ENCODE assay signal across 24 cellular contexts in genomic region chr19:16831531-16831930, GRCh38. TPM values are rescaled to one million over a fixed set of nuclear protein-coding genes. Genes with fewer than 3 reads are reported as not detected.
DNase-seq lines count a peak whose midpoint lies in the region; ATAC-seq and TF ChIP-seq lines count a peak whose summit lies in the region.
"Had no signal": no experiment of that assay in that cellular context is flagged by ENCODE, and none has a peak within 500 bp of the region (broad histone marks: within the 10 kb centered on the region; RNA-seq: fewer than 3 reads in every experiment).

No MANE protein-coding gene starts in this region.

- peaks cover 0 to 55% (median 5%) of the 10 kb centered on the region in 3 donors for H3K36me3 ChIP-seq in tibial nerve
- H3K36me3 ChIP-seq: ovary had no signal

- H3K9me3 ChIP-seq in tibial nerve = no peaks in the 10 kb centered on the region
- H3K9me3 ChIP-seq: adrenal gland, heart left ventricle, left lung, ovary, transverse colon had no signal

- no peak for DNase-seq in activated naive CD8-positive, alpha-beta T cell treated with anti-CD3 and anti-CD28 coated beads, Interleukin-2, amount 50 U/mL, for 24 hours
- DNase-seq in WTC11 (ENCODE audit: low spot score) (no peak), mesothelial cell of epicardium (ENCODE audit: low spot score in 2 of 2, unreplicated experiment in 2 of 2) (no peak), type B pancreatic cell (ENCODE audit: extremely low spot score, unreplicated experiment) (no peak), middle frontal gyrus (ENCODE audit: extremely low spot score, low spot score) (no peak), tibial nerve (ENCODE audit: low spot score in 2 of 2) (no peak), cerebellar cortex (ENCODE audit: low spot score) (no peak)
- DNase-seq: activated CD8-positive, alpha-beta T cell treated with anti-CD3 and anti-CD28 coated beads for 36 hours; activated T-cell treated with anti-CD3 and anti-CD28 coated beads, Interleukin-2, amount 50 U/mL, for 24 hours; adrenal gland; dermis blood vessel endothelial cell; DMS79; heart left ventricle; left lung; NCI-H1694; NCI-H748 treated with DMSO at 0.1 percent for 48 hours; ovary; stimulated activated naive CD8-positive, alpha-beta T cell treated with anti-CD3 and anti-CD28 coated beads, Interleukin-15, Interleukin-2, amounts not matched to agents 100 U/mL and 50 U/mL, for 24 hours; SW 1271; transverse colon had no signal

- TF ChIP-seq POLR2A in tibial nerve (IDR thresholded peaks at IDR 0.05) = no peak

- H3K27ac Mint-ChIP-seq in activated naive CD8-positive, alpha-beta T cell = peak overlapping the region; percentile 72
- no peak overlapping the region for H3K27ac Mint-ChIP-seq in activated naive CD8-positive, alpha-beta T cell treated with anti-CD3 and anti-CD28 coated beads, Interleukin-2, amount 50 U/mL, for 24 hours
- H3K27ac Mint-ChIP-seq in WTC11 (peak overlapping the region; percentile 39; the same call in 1 of the 2 replicates), mesothelial cell of epicardium (no peak overlapping the region), type B pancreatic cell (no peak overlapping the region)

- no peak overlapping the region for H3K4me3 ChIP-seq in tibial nerve
- H3K4me3 ChIP-seq: adrenal gland, GM12878, left lung, ovary, transverse colon had no signal

- no peak overlapping the region for H3K27ac ChIP-seq in tibial nerve
- H3K27ac ChIP-seq: adrenal gland, heart left ventricle, left lung, ovary, transverse colon had no signal

- CTCF ChIA-PET in WTC11 (lab: Charles Lee) = interaction anchor here (0.7 kb wide), 1 partner anchor 15 kb away, joined by 3 read pairs; no protein-coding TSS in a partner anchor

- H3K4me3 Mint-ChIP-seq in activated naive CD8-positive, alpha-beta T cell = peak overlapping the region; percentile 18
- no peak overlapping the region for H3K4me3 Mint-ChIP-seq in activated naive CD8-positive, alpha-beta T cell treated with anti-CD3 and anti-CD28 coated beads, Interleukin-2, amount 50 U/mL, for 24 hours
- peak overlapping the region; percentile 39 for H3K4me3 Mint-ChIP-seq in WTC11
- H3K4me3 Mint-ChIP-seq in mesothelial cell of epicardium = peak overlapping the region; percentile 47
- H3K4me3 Mint-ChIP-seq in type B pancreatic cell = peak overlapping the region; percentile 78

- peaks cover 4% of the 10 kb centered on the region for H3K36me3 Mint-ChIP-seq in activated naive CD8-positive, alpha-beta T cell
- peaks cover 26% of the 10 kb centered on the region for H3K36me3 Mint-ChIP-seq in activated naive CD8-positive, alpha-beta T cell treated with anti-CD3 and anti-CD28 coated beads, Interleukin-2, amount 50 U/mL, for 24 hours (ENCODE audit: low read depth)
- peaks cover 44% of the 10 kb centered on the region for H3K36me3 Mint-ChIP-seq in WTC11
- H3K36me3 Mint-ChIP-seq in mesothelial cell of epicardium = peaks cover 24% of the 10 kb centered on the region
- peaks cover 11% of the 10 kb centered on the region for H3K36me3 Mint-ChIP-seq in type B pancreatic cell

- no peaks in the 10 kb centered on the region for H3K27me3 Mint-ChIP-seq in activated naive CD8-positive, alpha-beta T cell
- H3K27me3 Mint-ChIP-seq in activated naive CD8-positive, alpha-beta T cell treated with anti-CD3 and anti-CD28 coated beads, Interleukin-2, amount 50 U/mL, for 24 hours = peaks cover 5% of the 10 kb centered on the region
- H3K27me3 Mint-ChIP-seq in WTC11 (ENCODE audit: low read depth) (no peaks in the 10 kb centered on the region; the same call in 1 of the 2 replicates), mesothelial cell of epicardium (ENCODE audit: low read depth) (no peaks in the 10 kb centered on the region), type B pancreatic cell (peaks cover 8% of the 10 kb centered on the region)

- POLR2A ChIA-PET in WTC11 (lab: Charles Lee) = no interaction called here

- TF ChIP-seq EP300 in tibial nerve (IDR thresholded peaks at IDR 0.05) = no peak

- TF ChIP-seq CTCF in WTC11 (IDR thresholded peaks at IDR 0.05) (no peak), mesothelial cell of epicardium (IDR thresholded peaks at IDR 0.05; ENCODE audit: unreplicated experiment) (no peak), type B pancreatic cell (conservative IDR thresholded peaks at IDR 0.05) (no peak), tibial nerve (IDR thresholded peaks at IDR 0.05) (no peak)

- WGBS in tibial nerve, 2 donors = 93% methylated on average over 9 of the region's 9 CpGs

- H3K4me1 Mint-ChIP-seq in activated naive CD8-positive, alpha-beta T cell (ENCODE audit: low read depth) = peaks cover 29% of the 10 kb centered on the region
- peaks cover 40% of the 10 kb centered on the region for H3K4me1 Mint-ChIP-seq in activated naive CD8-positive, alpha-beta T cell treated with anti-CD3 and anti-CD28 coated beads, Interleukin-2, amount 50 U/mL, for 24 hours
- H3K4me1 Mint-ChIP-seq in WTC11 = peaks cover 24% of the 10 kb centered on the region
- H3K4me1 Mint-ChIP-seq in mesothelial cell of epicardium = peaks cover 15% of the 10 kb centered on the region
- H3K4me1 Mint-ChIP-seq in type B pancreatic cell (ENCODE audit: unreplicated experiment) = peaks cover 13% of the 10 kb centered on the region

- peaks cover 0 to 33% (median 8%) of the 10 kb centered on the region in 4 donors for H3K4me1 ChIP-seq in tibial nerve

- no peaks in the 10 kb centered on the region for H3K27me3 ChIP-seq in tibial nerve
- H3K27me3 ChIP-seq: adrenal gland, heart left ventricle, left lung, ovary, transverse colon had no signal

- no peak for ATAC-seq in activated naive CD8-positive, alpha-beta T cell treated with anti-CD3 and anti-CD28 coated beads, Interleukin-2, amount 50 U/mL, for 24 hours
- no peak for ATAC-seq in WTC11
- ATAC-seq: activated CD8-positive, alpha-beta T cell treated with anti-CD3 and anti-CD28 coated beads for 36 hours; GM12878; heart left ventricle; left lung; Right ventricle myocardium inferior; stimulated activated naive CD8-positive, alpha-beta T cell treated with anti-CD3 and anti-CD28 coated beads, Interleukin-15, Interleukin-2, amounts not matched to agents 100 U/mL and 50 U/mL, for 24 hours had no signal

- H3K9me3 Mint-ChIP-seq in activated naive CD8-positive, alpha-beta T cell (ENCODE audit: low read depth) = no peaks in the 10 kb centered on the region
- H3K9me3 Mint-ChIP-seq in activated naive CD8-positive, alpha-beta T cell treated with anti-CD3 and anti-CD28 coated beads, Interleukin-2, amount 50 U/mL, for 24 hours = no peaks in the 10 kb centered on the region
- H3K9me3 Mint-ChIP-seq in WTC11 (peaks cover 8% of the 10 kb centered on the region; the same call in 1 of the 2 replicates), mesothelial cell of epicardium (no peaks in the 10 kb centered on the region), type B pancreatic cell (peaks cover 11% of the 10 kb centered on the region)
- H3K9me3 Mint-ChIP-seq: activated CD8-positive, alpha-beta T cell treated with anti-CD3 and anti-CD28 coated beads for 36 hours; activated T-cell treated with anti-CD3 and anti-CD28 coated beads, Interleukin-2, amount 50 U/mL, for 24 hours had no signal

TF ChIP-seq in WTC11, 78 proteins besides CTCF, POLR2A, EP300 and RAD21:
- TF ChIP-seq ZNF121 (CRISPR knock-in tag; IDR thresholded peaks at IDR 0.05) = no peak
- no peak for TF ChIP-seq E2F1 (CRISPR knock-in tag; IDR thresholded peaks at IDR 0.05)
- no peak for TF ChIP-seq TEAD4 (CRISPR knock-in tag; IDR thresholded peaks at IDR 0.05)
- no peak for TF ChIP-seq ELF4 (CRISPR knock-in tag; IDR thresholded peaks at IDR 0.05; ENCODE audit: low read depth)
- TF ChIP-seq OVOL2 (CRISPR knock-in tag; IDR thresholded peaks at IDR 0.05; ENCODE audit: borderline replicate concordance) = no peak
- no peak for TF ChIP-seq ZNF138 (CRISPR knock-in tag; conservative IDR thresholded peaks at IDR 0.05)
- TF ChIP-seq MAX (CRISPR knock-in tag; IDR thresholded peaks at IDR 0.05) = no peak
- no peak for TF ChIP-seq ZNF396 (CRISPR knock-in tag; IDR thresholded peaks at IDR 0.05; ENCODE audit: borderline replicate concordance)
- no peak for TF ChIP-seq FOXK1 (CRISPR knock-in tag; IDR thresholded peaks at IDR 0.05)

RNA-seq across cellular contexts. Expression of gene SIN3B, which starts 2.3 kb away (rescaled TPM):
- 76.8 to 87.7 TPM (median 80.0 TPM) in 3 replicates for total RNA-seq in WTC11 (2021)
- total RNA-seq in mesothelial cell of epicardium = 112 to 117 TPM (median 116 TPM) in 3 replicates
- total RNA-seq in type B pancreatic cell (ENCODE audit: low replicate concordance) = 58.9 and 71.2 TPM in 2 replicates
- total RNA-seq in tibial nerve = 100 to 1,000 TPM in 1 of 4 donors, 10 to 100 TPM in 3; 75.2 to 152 (median 86.3) TPM

RNA-seq across cellular contexts. Expression of gene F2RL3, which starts 57.3 kb away (rescaled TPM):
- 0.11 to 0.14 TPM in 2 of 3 replicates, not detected in the other for total RNA-seq in WTC11 (2021)
- total RNA-seq in mesothelial cell of epicardium = not detected in 3 replicates
- total RNA-seq in type B pancreatic cell (ENCODE audit: low replicate concordance) = not detected in 2 replicates
- total RNA-seq in tibial nerve = 10 to 100 TPM in 1 of 4 donors, 1 to 10 TPM in 3; 1.3 to 12.9 (median 1.8) TPM
- total RNA-seq: activated CD8-positive, alpha-beta T cell treated with anti-CD3 and anti-CD28 coated beads for 36 hours; H1 had no signal

Comparison
In these comparisons a context has a peak if more than half of its experiments do, and no peak if none do; other contexts are left out.
1. H3K27ac Mint-ChIP-seq: peak in activated naive CD8-positive, alpha-beta T cell (single experiment) and WTC11 (single experiment); none in activated naive CD8-positive, alpha-beta T cell treated with anti-CD3 and anti-CD28 coated beads, Interleukin-2, amount 50 U/mL, for 24 hours (single experiment), mesothelial cell of epicardium (single experiment) and type B pancreatic cell (single experiment).